Comparison of ENCODE assay signal across 7 cellular contexts in genomic region chr22:50444663-50445062, GRCh38. TPM values are rescaled to one million over a fixed set of nuclear protein-coding genes. Genes with fewer than 3 reads are reported as not detected.
DNase-seq lines count a peak whose midpoint lies in the region; ATAC-seq and TF ChIP-seq lines count a peak whose summit lies in the region.

No MANE protein-coding gene starts in this region.

- peak overlapping the region; percentile 89 for H3K27ac Mint-ChIP-seq in activated CD8-positive, alpha-beta T cell treated with anti-CD3 and anti-CD28 coated beads, Interleukin-2, amount 10 ng/mL, durations not matched to agents 7 days and 5 days
- H3K27ac Mint-ChIP-seq in stimulated activated naive B cell treated with anti-CD40 and anti-IgM and Interleukin-4, amounts not matched to agents 10 μg/mL and 1 μg/mL and 100 μg/mL, for 72 hours = peak overlapping the region; percentile 94

- H3K9me3 Mint-ChIP-seq in activated CD8-positive, alpha-beta T cell treated with anti-CD3 and anti-CD28 coated beads, Interleukin-2, amount 10 ng/mL, durations not matched to agents 7 days and 5 days (ENCODE audit: insufficient read depth) = no peaks in the 10 kb centered on the region
- no peaks in the 10 kb centered on the region for H3K9me3 Mint-ChIP-seq in stimulated activated naive B cell treated with anti-CD40 and anti-IgM and Interleukin-4, amounts not matched to agents 10 μg/mL and 1 μg/mL and 100 μg/mL, for 72 hours

- 94% methylated on average over 5 of the region's 5 CpGs for WGBS in hepatocyte (ENCODE audit: low lambda C conversion rate, missing lambda C conversion rate)

- no peak overlapping the region for H2AFZ ChIP-seq in hepatocyte

- DNase-seq in HCEC 1CT (peak; percentile 77), hepatocyte (ENCODE audit: low spot score) (peak; percentile 53), SW480 (ENCODE audit: low spot score) (no peak), ureter (ENCODE audit: low spot score) (no peak)
- no peak for DNase-seq in activated CD8-positive, alpha-beta T cell treated with anti-CD3 and anti-CD28 coated beads, Interleukin-2, amount 10 ng/mL, durations not matched to agents 7 days and 5 days
- no peak for DNase-seq in stimulated activated naive B cell treated with anti-CD40 and anti-IgM and Interleukin-4, amounts not matched to agents 10 μg/mL and 1 μg/mL and 100 μg/mL, for 72 hours
- DNase-seq in stimulated activated CD4-positive, alpha-beta T cell treated with anti-CD3 and anti-CD28 coated beads, Interleukin-4, amount 100 ng/mL, for 1 hour = no peak

- no peaks in the 10 kb centered on the region for H3K27me3 ChIP-seq in hepatocyte

- no peaks in the 10 kb centered on the region for H3K27me3 Mint-ChIP-seq in activated CD8-positive, alpha-beta T cell treated with anti-CD3 and anti-CD28 coated beads, Interleukin-2, amount 10 ng/mL, durations not matched to agents 7 days and 5 days (ENCODE audit: low read depth)
- no peaks in the 10 kb centered on the region for H3K27me3 Mint-ChIP-seq in stimulated activated naive B cell treated with anti-CD40 and anti-IgM and Interleukin-4, amounts not matched to agents 10 μg/mL and 1 μg/mL and 100 μg/mL, for 72 hours

- TF ChIP-seq CTCF in hepatocyte (IDR thresholded peaks at IDR 0.05; ENCODE audit: poor library complexity) = no peak

- H3K79me2 ChIP-seq in hepatocyte = no peaks in the 10 kb centered on the region

- no peak overlapping the region for H3K4me3 ChIP-seq in hepatocyte

- no peak overlapping the region for H3K4me2 ChIP-seq in hepatocyte

- H3K9me3 ChIP-seq in hepatocyte (ENCODE audit: low read depth) = no peaks in the 10 kb centered on the region

- no peaks in the 10 kb centered on the region for H3K36me3 ChIP-seq in hepatocyte (replicated peaks; ENCODE audit: insufficient read depth, low read depth)

- CTCF ChIA-PET in activated CD8-positive, alpha-beta T cell treated with anti-CD3 and anti-CD28 coated beads, Interleukin-2, amount 10 ng/mL, durations not matched to agents 7 days and 5 days (lab: Charles Lee) = interaction anchor here (0.8 to 1.3 kb wide), 5 partner anchors 25 to 79 kb away, joined by 3 to 5 read pairs (median 5); no protein-coding TSS in a partner anchor

- H4K20me1 ChIP-seq in hepatocyte (ENCODE audit: insufficient read depth, poor library complexity, severe bottlenecking) = no peaks in the 10 kb centered on the region

- H3K27ac ChIP-seq in hepatocyte = no peak overlapping the region

- no peaks in the 10 kb centered on the region for H3K9me2 ChIP-seq in hepatocyte (replicated peaks; ENCODE audit: insufficient read depth)

- H3K4me1 ChIP-seq in hepatocyte (ENCODE audit: insufficient read depth) = no peaks in the 10 kb centered on the region

- H3K36me3 Mint-ChIP-seq in activated CD8-positive, alpha-beta T cell treated with anti-CD3 and anti-CD28 coated beads, Interleukin-2, amount 10 ng/mL, durations not matched to agents 7 days and 5 days (ENCODE audit: low read depth) = peaks cover 47% of the 10 kb centered on the region
- H3K36me3 Mint-ChIP-seq in stimulated activated naive B cell treated with anti-CD40 and anti-IgM and Interleukin-4, amounts not matched to agents 10 μg/mL and 1 μg/mL and 100 μg/mL, for 72 hours = peaks cover 45 to 50% of the 10 kb centered on the region in 2 donors

- no peak for ATAC-seq in activated CD8-positive, alpha-beta T cell treated with anti-CD3 and anti-CD28 coated beads, Interleukin-2, amount 10 ng/mL, durations not matched to agents 7 days and 5 days
- no peak for ATAC-seq in stimulated activated naive B cell treated with anti-CD40 and anti-IgM and Interleukin-4, amounts not matched to agents 10 μg/mL and 1 μg/mL and 100 μg/mL, for 72 hours (replicated peaks)

- POLR2A ChIA-PET in activated CD8-positive, alpha-beta T cell treated with anti-CD3 and anti-CD28 coated beads, Interleukin-2, amount 10 ng/mL, durations not matched to agents 7 days and 5 days (lab: Charles Lee) = interaction anchor here (0.6 to 2.1 kb wide), 8 partner anchors 8 to 177 kb away, joined by 3 to 10 read pairs (median 3); partner anchors contain the start of gene SCO2

- peaks cover 25% of the 10 kb centered on the region for H3K4me1 Mint-ChIP-seq in activated CD8-positive, alpha-beta T cell treated with anti-CD3 and anti-CD28 coated beads, Interleukin-2, amount 10 ng/mL, durations not matched to agents 7 days and 5 days (ENCODE audit: low read depth)
- peaks cover 13 to 24% of the 10 kb centered on the region in 2 donors for H3K4me1 Mint-ChIP-seq in stimulated activated naive B cell treated with anti-CD40 and anti-IgM and Interleukin-4, amounts not matched to agents 10 μg/mL and 1 μg/mL and 100 μg/mL, for 72 hours

- no peak overlapping the region for H3K4me3 Mint-ChIP-seq in activated CD8-positive, alpha-beta T cell treated with anti-CD3 and anti-CD28 coated beads, Interleukin-2, amount 10 ng/mL, durations not matched to agents 7 days and 5 days
- no peak overlapping the region for H3K4me3 Mint-ChIP-seq in stimulated activated naive B cell treated with anti-CD40 and anti-IgM and Interleukin-4, amounts not matched to agents 10 μg/mL and 1 μg/mL and 100 μg/mL, for 72 hours

RNA-seq across cellular contexts. Expression of gene SBF1, which starts 30.2 kb away (rescaled TPM):
- total RNA-seq in activated CD8-positive, alpha-beta T cell treated with anti-CD3 and anti-CD28 coated beads, Interleukin-2, amount 10 ng/mL, durations not matched to agents 7 days and 5 days = 100 to 1,000 TPM; 177 to 183 TPM
- total RNA-seq in hepatocyte (26.1 and 34.5 TPM in 2 replicates), ureter (79.2 TPM)
- 38.0 and 49.5 TPM in 2 replicates for polyA plus RNA-seq in hepatocyte

RNA-seq across cellular contexts. Expression of gene ADM2, which starts 36.7 kb away (rescaled TPM):
- total RNA-seq in activated CD8-positive, alpha-beta T cell treated with anti-CD3 and anti-CD28 coated beads, Interleukin-2, amount 10 ng/mL, durations not matched to agents 7 days and 5 days = 1 to 10 TPM; 4.1 to 4.2 TPM
- total RNA-seq in hepatocyte (3.0 and 4.1 TPM in 2 replicates), ureter (4.6 TPM)
- polyA plus RNA-seq in hepatocyte = 5.0 and 5.1 TPM in 2 replicates

RNA-seq across cellular contexts. Expression of gene MIOX, which starts 42.0 kb away (rescaled TPM):
- under 1 TPM in 1 of 2 experiments, not detected in 1; 0.40 TPM for total RNA-seq in activated CD8-positive, alpha-beta T cell treated with anti-CD3 and anti-CD28 coated beads, Interleukin-2, amount 10 ng/mL, durations not matched to agents 7 days and 5 days
- total RNA-seq in hepatocyte (not detected in 2 replicates), ureter (not detected)
- polyA plus RNA-seq in hepatocyte = not detected in 2 replicates

Comparison
In these comparisons a context has a peak if more than half of its experiments do, and no peak if none do; other contexts are left out.
1. DNase-seq: peak in HCEC 1CT (single experiment) and hepatocyte (single experiment); none in activated CD8-positive, alpha-beta T cell treated with anti-CD3 and anti-CD28 coated beads, Interleukin-2, amount 10 ng/mL, durations not matched to agents 7 days and 5 days (single experiment), stimulated activated naive B cell treated with anti-CD40 and anti-IgM and Interleukin-4, amounts not matched to agents 10 μg/mL and 1 μg/mL and 100 μg/mL, for 72 hours (single experiment), SW480 (single experiment), ureter (single experiment) and stimulated activated CD4-positive, alpha-beta T cell treated with anti-CD3 and anti-CD28 coated beads, Interleukin-4, amount 100 ng/mL, for 1 hour (single experiment).